In the genomic region with DNA sequence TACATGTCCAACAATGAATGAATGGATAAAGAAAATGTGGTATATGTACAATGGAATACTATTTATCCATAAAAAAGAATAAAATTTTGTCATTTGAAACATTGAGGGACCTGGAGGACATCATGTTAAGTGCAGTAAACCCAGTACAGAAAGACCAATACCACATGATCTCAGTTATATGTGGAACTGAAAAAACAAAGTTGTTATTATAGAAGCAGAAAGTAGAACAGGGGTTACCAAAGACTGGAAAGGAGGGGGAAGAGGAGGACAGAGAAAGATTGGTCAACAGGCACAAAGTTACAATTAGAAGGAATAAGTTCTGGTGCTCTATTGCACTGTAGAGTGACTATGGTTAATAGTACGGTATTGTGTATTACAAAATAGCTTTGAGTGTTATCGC, we compare ENCODE assay signal across 20 cellular contexts.
DNase-seq lines count a peak whose midpoint lies in the region; ATAC-seq and FAIRE-seq lines count a peak whose summit lies in the region.
"Had no signal": no experiment of that assay in that cellular context is flagged by ENCODE, and none has a peak within 500 bp of the region (broad histone marks: within the 10 kb centered on the region; RNA-seq: fewer than 3 reads in every experiment).

No MANE protein-coding gene starts in this region.

- DNase-seq in NCI-H510A treated with DMSO at 0.1 percent for 48 hours (lab: John Stamatoyannopoulos, UW), result no peak
- no peak for DNase-seq in NCI-H524 (lab: John Stamatoyannopoulos, UW)
- DNase-seq in HTR-8/SVneo (ENCODE audit: insufficient read length, low spot score), result no peak
- DNase-seq: activated CD8-positive, alpha-beta memory T cell treated with anti-CD3 and anti-CD28 coated beads for 24 hours; C1 segment of cervical spinal cord; DMS 273 treated with DMSO at 0.1 percent for 48 hours; left lung; mucosa of descending colon; NCI-H187; retina; stimulated activated naive CD8-positive, alpha-beta T cell treated with anti-CD3 and anti-CD28 coated beads, Interleukin-15, Interleukin-2, amounts not matched to agents 100 U/mL and 50 U/mL, for 24 hours; T-helper 2 cell; upper lobe of right lung had no signal

- no peak for FAIRE-seq in HTR-8/SVneo (lab: Jason Lieb, UNC)

- peak; percentile 91 for ATAC-seq in GM18498 (IDR thresholded peaks at IDR 0.05; ENCODE audit: unreplicated experiment)
- ATAC-seq in GM19328 (IDR thresholded peaks at IDR 0.05; ENCODE audit: unreplicated experiment), result peak; percentile 64
- ATAC-seq in HG02642 (IDR thresholded peaks at IDR 0.05; ENCODE audit: poor library complexity, unreplicated experiment), result peak; percentile 51
- ATAC-seq in HG03432 (IDR thresholded peaks at IDR 0.05; ENCODE audit: unreplicated experiment), result peak; percentile 73
- ATAC-seq in GM18861 (IDR thresholded peaks at IDR 0.05; ENCODE audit: unreplicated experiment), result no peak
- ATAC-seq: activated T-helper 17 cell treated with anti-CD3 and anti-CD28 coated beads, Interleukin-2, amount 50 U/mL, for 72 hours; gastroesophageal sphincter; left lung; mucosa of descending colon; stimulated activated naive CD8-positive, alpha-beta T cell treated with anti-CD3 and anti-CD28 coated beads, Interleukin-15, Interleukin-2, amounts not matched to agents 100 U/mL and 50 U/mL, for 24 hours; upper lobe of right lung had no signal
